Comparison of ENCODE assay signal across 12 cellular contexts in the genomic region with DNA sequence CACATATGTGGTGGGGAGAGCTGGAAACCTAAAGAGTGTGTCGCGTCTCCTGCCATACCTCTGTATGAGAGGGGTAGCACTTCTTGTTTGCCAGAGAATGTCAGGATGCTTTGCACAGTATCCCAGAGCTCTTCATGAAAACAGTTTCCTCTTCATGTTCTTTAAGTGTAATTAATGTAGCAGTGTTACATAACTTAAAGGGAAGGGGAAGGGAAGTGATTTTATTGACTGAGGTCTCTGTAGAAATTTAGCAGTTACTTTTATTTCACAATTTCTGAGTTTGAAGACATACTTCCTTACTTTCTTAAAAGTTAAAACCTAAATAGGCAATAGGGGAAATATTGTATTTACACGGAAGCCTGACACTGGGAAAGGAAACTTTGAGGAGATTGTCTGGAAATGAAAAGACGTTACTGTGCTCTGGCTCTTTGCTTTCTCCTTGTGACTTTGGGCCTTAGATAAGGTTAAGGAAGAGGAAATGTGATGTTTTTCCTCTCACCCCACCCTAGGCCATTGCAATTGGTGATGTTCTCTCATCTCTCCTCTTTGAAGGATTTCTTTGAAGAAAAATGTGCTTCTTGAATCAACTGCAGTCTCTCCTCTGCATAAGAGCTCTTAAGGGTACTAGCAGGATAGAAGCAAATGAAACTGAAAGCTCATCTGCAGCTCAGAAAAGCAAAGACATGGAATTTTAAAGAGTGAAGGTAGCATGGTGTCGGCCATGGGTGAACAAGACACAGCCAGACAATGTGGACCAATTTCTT. TPM values are rescaled to one million over a fixed set of nuclear protein-coding genes. Genes with fewer than 3 reads are reported as not detected.
A peak's percentile ranks its signal among the peaks of the same experiment; 100 is the strongest.
DNase-seq lines count a peak whose midpoint lies in the region; ATAC-seq and TF ChIP-seq lines count a peak whose summit lies in the region.
"Had no signal": no experiment of that assay in that cellular context is flagged by ENCODE, and none has a peak within 500 bp of the region (broad histone marks: within the 10 kb centered on the region; RNA-seq: fewer than 3 reads in every experiment).

No MANE protein-coding gene starts in this region.

- H3K9me3 Mint-ChIP-seq in endothelial cell (ENCODE audit: unreplicated experiment), result no peaks in the 10 kb centered on the region
- no peaks in the 10 kb centered on the region for H3K9me3 Mint-ChIP-seq in stimulated activated effector memory CD8-positive, alpha-beta T cell treated with anti-CD3 and anti-CD28 coated beads, Interleukin-12 subunit alpha, Interleukin-12 subunit beta, amount 100 ng/mL, for 72 hours
- H3K9me3 Mint-ChIP-seq: neural crest cell, type B pancreatic cell had no signal

- peak overlapping the region; percentile 79 for H3K27ac Mint-ChIP-seq in endothelial cell (ENCODE audit: unreplicated experiment)
- peak overlapping the region; percentile 81 for H3K27ac Mint-ChIP-seq in stimulated activated effector memory CD8-positive, alpha-beta T cell treated with anti-CD3 and anti-CD28 coated beads, Interleukin-12 subunit alpha, Interleukin-12 subunit beta, amount 100 ng/mL, for 72 hours
- H3K27ac Mint-ChIP-seq: type B pancreatic cell had no signal

- peaks cover 41% of the 10 kb centered on the region for H3K36me3 Mint-ChIP-seq in endothelial cell (ENCODE audit: low read depth, unreplicated experiment)
- H3K36me3 Mint-ChIP-seq in stimulated activated effector memory CD8-positive, alpha-beta T cell treated with anti-CD3 and anti-CD28 coated beads, Interleukin-12 subunit alpha, Interleukin-12 subunit beta, amount 100 ng/mL, for 72 hours, result peaks cover 72% of the 10 kb centered on the region

- no peak for ATAC-seq in stimulated activated effector memory CD8-positive, alpha-beta T cell treated with anti-CD3 and anti-CD28 coated beads, Interleukin-12 subunit alpha, Interleukin-12 subunit beta, amount 100 ng/mL, for 72 hours
- no peak for ATAC-seq in GM21737 (IDR thresholded peaks at IDR 0.05; ENCODE audit: unreplicated experiment)
- ATAC-seq in HG03457 (IDR thresholded peaks at IDR 0.05; ENCODE audit: unreplicated experiment), result no peak
- ATAC-seq: GM12878 had no signal

- H3K4me1 Mint-ChIP-seq in endothelial cell (ENCODE audit: unreplicated experiment), result peaks cover 26% of the 10 kb centered on the region
- H3K4me1 Mint-ChIP-seq in stimulated activated effector memory CD8-positive, alpha-beta T cell treated with anti-CD3 and anti-CD28 coated beads, Interleukin-12 subunit alpha, Interleukin-12 subunit beta, amount 100 ng/mL, for 72 hours, result peaks cover 31% of the 10 kb centered on the region

- DNase-seq in Kasumi-1 (lab: John Stamatoyannopoulos, UW) (peak; percentile 55 to 59), SIG-M5 treated with dmso at 0.1 percent for 504 hours (lab: John Stamatoyannopoulos, UW; ENCODE audit: unreplicated experiment) (peak; percentile 91), endothelial cell (ENCODE audit: low spot score) (no peak), NCI-H1048 (lab: John Stamatoyannopoulos, UW) (no peak), NCI-H524 (lab: John Stamatoyannopoulos, UW) (no peak)
- DNase-seq in stimulated activated effector memory CD8-positive, alpha-beta T cell treated with anti-CD3 and anti-CD28 coated beads, Interleukin-12 subunit alpha, Interleukin-12 subunit beta, amount 100 ng/mL, for 72 hours (ENCODE audit: low spot score in 2 of 2), result no peak
- DNase-seq: NCI-H2107 had no signal

- H3K4me3 Mint-ChIP-seq in endothelial cell (ENCODE audit: unreplicated experiment), result peak overlapping the region; percentile 59
- no peak overlapping the region for H3K4me3 Mint-ChIP-seq in stimulated activated effector memory CD8-positive, alpha-beta T cell treated with anti-CD3 and anti-CD28 coated beads, Interleukin-12 subunit alpha, Interleukin-12 subunit beta, amount 100 ng/mL, for 72 hours
- H3K4me3 Mint-ChIP-seq: neural crest cell, type B pancreatic cell had no signal

- no peak for TF ChIP-seq CTCF in endothelial cell (IDR thresholded peaks at IDR 0.05; ENCODE audit: unreplicated experiment)

- peaks cover 3% of the 10 kb centered on the region for H3K27me3 Mint-ChIP-seq in endothelial cell (ENCODE audit: unreplicated experiment)
- H3K27me3 Mint-ChIP-seq: type B pancreatic cell had no signal

RNA-seq across cellular contexts. Expression of a gene that starts 6.0 kb away (rescaled TPM):
- total RNA-seq in endothelial cell (ENCODE audit: unreplicated experiment), result 20.3 TPM

Comparison
In these comparisons a context has a peak if more than half of its experiments do, and no peak if none do; other contexts are left out.
1. DNase-seq: peak in Kasumi-1 (2 of 2) and SIG-M5 treated with dmso at 0.1 percent for 504 hours (single experiment); none in endothelial cell (single experiment), stimulated activated effector memory CD8-positive, alpha-beta T cell treated with anti-CD3 and anti-CD28 coated beads, Interleukin-12 subunit alpha, Interleukin-12 subunit beta, amount 100 ng/mL, for 72 hours (0 of 2), NCI-H1048 (single experiment) and NCI-H524 (0 of 2).